1 cellular context compared by ENCODE assay signal in genomic region chr15:58053236-58054153, GRCh38.
A peak's percentile ranks its signal among the peaks of the same experiment; 100 is the strongest.
TF ChIP-seq lines count a peak whose summit lies in the region.

No MANE protein-coding gene starts in this region.

TF ChIP-seq in HEK293, 187 proteins besides CTCF, POLR2A, EP300 and RAD21 (continued from another document and continues in another):
- TF ChIP-seq ZNF398 (tag by site-specific recombination; IDR thresholded peaks at IDR 0.05) (no peak), ZBTB21 (tag by site-specific recombination; IDR thresholded peaks at IDR 0.05) (no peak), SP7 (tag by site-specific recombination; IDR thresholded peaks at IDR 0.05) (peak; percentile 85), ZNF112 (tag by site-specific recombination; IDR thresholded peaks at IDR 0.05) (no peak), SALL2 (tag by site-specific recombination; IDR thresholded peaks at IDR 0.05; ENCODE audit: borderline replicate concordance) (no peak), ZNF677 (tag by site-specific recombination; IDR thresholded peaks at IDR 0.05) (no peak), ZBTB8A (tag by site-specific recombination; IDR thresholded peaks at IDR 0.05) (peak; percentile 73), ZNF660 (tag by site-specific recombination; IDR thresholded peaks at IDR 0.05) (no peak), FEZF1 (tag by site-specific recombination; IDR thresholded peaks at IDR 0.05) (peak; percentile 98), ZNF2 (tag by site-specific recombination; IDR thresholded peaks at IDR 0.05) (peak; percentile 67; the same call in 1 of the 2 replicates), SCRT2 (tag by site-specific recombination; IDR thresholded peaks at IDR 0.05) (0 out of 2 replicates have a peak, but pooled peaks have one; percentile 9), ZBTB11 (tag by site-specific recombination; conservative IDR thresholded peaks at IDR 0.05; ENCODE audit: low read depth) (no peak), ZNF394 (tag by site-specific recombination; IDR thresholded peaks at IDR 0.05; ENCODE audit: borderline replicate concordance) (no peak), ZFP3 (tag by site-specific recombination; IDR thresholded peaks at IDR 0.05; ENCODE audit: low read depth) (no peak), ZNF10 (tag by site-specific recombination; IDR thresholded peaks at IDR 0.05) (peak; percentile 64; the same call in 1 of the 2 replicates), ZIC2 (tag by site-specific recombination; IDR thresholded peaks at IDR 0.05) (peak; percentile 91), SP3 (tag by site-specific recombination; IDR thresholded peaks at IDR 0.05) (no peak), BCL11A (tag by site-specific recombination; IDR thresholded peaks at IDR 0.05; ENCODE audit: low read depth) (peak; percentile 66; the same call in 1 of the 2 replicates), KLF1 (tag by site-specific recombination; IDR thresholded peaks at IDR 0.05) (peak; percentile 72), ZBTB6 (tag by site-specific recombination; IDR thresholded peaks at IDR 0.05) (no peak), ZNF280D (tag by site-specific recombination; IDR thresholded peaks at IDR 0.05) (no peak), ZNF266 (tag by site-specific recombination; IDR thresholded peaks at IDR 0.05; ENCODE audit: low read depth) (no peak), ZNF585B (tag by site-specific recombination; IDR thresholded peaks at IDR 0.05) (no peak), ZNF76 (tag by site-specific recombination; IDR thresholded peaks at IDR 0.05; ENCODE audit: borderline replicate concordance, low read depth) (peak; percentile 34; the same call in 1 of the 2 replicates), ZBTB10 (tag by site-specific recombination; IDR thresholded peaks at IDR 0.05) (no peak), OSR2 (tag by site-specific recombination; IDR thresholded peaks at IDR 0.05) (peak; percentile 98), ZSCAN23 (tag by site-specific recombination; IDR thresholded peaks at IDR 0.05) (peak; percentile 49), ZNF843 (tag by site-specific recombination; IDR thresholded peaks at IDR 0.05) (peak; percentile 98), ATF2 (tag by site-specific recombination; IDR thresholded peaks at IDR 0.05; ENCODE audit: low read depth) (peak; percentile 41; the same call in 1 of the 2 replicates), ZNF610 (tag by site-specific recombination; IDR thresholded peaks at IDR 0.05; ENCODE audit: borderline replicate concordance) (no peak), ZNF768 (tag by site-specific recombination; IDR thresholded peaks at IDR 0.05) (no peak), TCF7L2 (IDR thresholded peaks at IDR 0.05; ENCODE audit: borderline replicate concordance, low read depth, low read length) (peak; percentile 62; the same call in 1 of the 2 replicates), ZNF274 (IDR thresholded peaks at IDR 0.05; ENCODE audit: low read length) (no peak), ZNF274 (tag by site-specific recombination; IDR thresholded peaks at IDR 0.05; ENCODE audit: borderline replicate concordance) (no peak), ZNF24 (tag by site-specific recombination; IDR thresholded peaks at IDR 0.05) (peak; percentile 85; the same call in 1 of the 2 replicates), KLF8 (tag by site-specific recombination; IDR thresholded peaks at IDR 0.05) (peak; percentile 78), ZNF558 (tag by site-specific recombination; IDR thresholded peaks at IDR 0.05) (peak; percentile 52; the same call in 1 of the 2 replicates), EGR2 (tag by site-specific recombination; IDR thresholded peaks at IDR 0.05; ENCODE audit: low read depth) (no peak), SP2 (tag by site-specific recombination; IDR thresholded peaks at IDR 0.05) (no peak; the same call in 1 of the 2 replicates), ZNF138 (tag by site-specific recombination; IDR thresholded peaks at IDR 0.05; ENCODE audit: borderline replicate concordance) (no peak), ZSCAN30 (tag by site-specific recombination; IDR thresholded peaks at IDR 0.05) (peak; percentile 57; the same call in 1 of the 2 replicates), ZNF513 (tag by site-specific recombination; IDR thresholded peaks at IDR 0.05) (no peak), ZNF366 (tag by site-specific recombination; conservative IDR thresholded peaks at IDR 0.05) (peak; percentile 76), ZNF133 (tag by site-specific recombination; IDR thresholded peaks at IDR 0.05) (no peak), ZNF785 (tag by site-specific recombination; IDR thresholded peaks at IDR 0.05) (no peak), ZNF121 (tag by site-specific recombination; IDR thresholded peaks at IDR 0.05) (no peak; the same call in 1 of the 2 replicates), ZNF596 (tag by site-specific recombination; IDR thresholded peaks at IDR 0.05) (0 out of 2 replicates have a peak, but pooled peaks have one; percentile 32), ZNF658 (tag by site-specific recombination; IDR thresholded peaks at IDR 0.05) (no peak), ZSCAN4 (tag by site-specific recombination; IDR thresholded peaks at IDR 0.05) (peak; percentile 35; the same call in 1 of the 2 replicates), ZNF184 (tag by site-specific recombination; IDR thresholded peaks at IDR 0.05) (no peak), ZNF169 (tag by site-specific recombination; IDR thresholded peaks at IDR 0.05) (no peak), ZNF335 (tag by site-specific recombination; conservative IDR thresholded peaks at IDR 0.05) (no peak), RBAK (tag by site-specific recombination; IDR thresholded peaks at IDR 0.05) (no peak), SETDB1 (IDR thresholded peaks at IDR 0.05; ENCODE audit: insufficient read length, low read length) (no peak)
